9 cellular contexts compared by ENCODE assay signal in the genomic region with DNA sequence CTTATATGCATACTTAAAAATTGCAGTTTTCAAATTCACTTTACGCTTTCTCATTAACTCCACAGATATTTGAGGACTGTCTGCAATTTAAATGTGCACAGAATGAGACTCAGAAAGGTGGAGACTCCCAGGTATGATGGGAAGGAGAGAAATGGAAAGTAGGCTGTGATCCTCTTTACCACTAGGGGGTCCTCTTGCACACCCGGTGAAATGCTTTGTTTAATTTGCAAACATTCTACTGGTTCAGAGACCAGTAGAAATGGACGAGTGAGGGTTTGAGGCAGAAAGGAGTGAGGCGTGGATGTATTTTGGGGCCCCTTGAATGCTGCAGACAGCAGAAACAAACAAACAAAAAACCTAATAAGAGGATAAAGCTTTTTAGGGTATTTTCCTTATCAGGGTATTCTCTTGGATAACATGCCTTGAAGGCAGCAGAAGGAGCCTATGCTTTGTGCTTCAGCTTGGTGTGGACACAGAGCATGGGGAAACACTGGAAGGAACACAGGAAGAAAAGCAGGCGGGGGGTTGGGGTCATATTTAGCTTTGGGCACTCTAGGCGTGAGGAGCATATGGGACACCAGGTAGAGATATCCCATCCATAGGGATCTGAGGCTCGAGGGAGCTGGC.
DNase-seq lines count a peak whose midpoint lies in the region; ATAC-seq, FAIRE-seq and TF ChIP-seq lines count a peak whose summit lies in the region.
"Had no signal": no experiment of that assay in that cellular context is flagged by ENCODE, and none has a peak within 500 bp of the region (broad histone marks: within the 10 kb centered on the region; RNA-seq: fewer than 3 reads in every experiment).

No MANE protein-coding gene starts in this region.

- H3K27me3 ChIP-seq in bronchial epithelial cell (ENCODE audit: control insufficient read depth, insufficient read depth, low read length) (no peaks in the 10 kb centered on the region), sigmoid colon (no peaks in the 10 kb centered on the region)

- TF ChIP-seq POLR2A in sigmoid colon (IDR thresholded peaks at IDR 0.05) = no peak

- H3K36me3 ChIP-seq in bronchial epithelial cell (ENCODE audit: control insufficient read depth, insufficient read depth, low read length) (no peaks in the 10 kb centered on the region), sigmoid colon (no peaks in the 10 kb centered on the region)

- no peak overlapping the region for H3K27ac ChIP-seq in sigmoid colon

- no peaks in the 10 kb centered on the region for H3K4me1 Mint-ChIP-seq in stimulated activated effector memory CD8-positive, alpha-beta T cell treated with anti-CD3 and anti-CD28 coated beads, Interleukin-12 subunit alpha, Interleukin-12 subunit beta, amount 100 ng/mL, for 72 hours

- peak; percentile 75 for DNase-seq in NCI-H2107 treated with DMSO at 0.1 percent for 48 hours (lab: John Stamatoyannopoulos, UW; ENCODE audit: unreplicated experiment)
- DNase-seq in NCI-H2107 (lab: John Stamatoyannopoulos, UW) = no peak
- DNase-seq in bronchial epithelial cell (ENCODE audit: low read depth) = peak; percentile 55
- no peak for DNase-seq in stimulated activated effector memory CD8-positive, alpha-beta T cell treated with anti-CD3 and anti-CD28 coated beads, Interleukin-12 subunit alpha, Interleukin-12 subunit beta, amount 100 ng/mL, for 72 hours (ENCODE audit: low spot score in 2 of 2)
- DNase-seq in sigmoid colon = no peak

- ATAC-seq in GM21381 (IDR thresholded peaks at IDR 0.05; ENCODE audit: unreplicated experiment) (peak; percentile 87), HG03025 (IDR thresholded peaks at IDR 0.05; ENCODE audit: low FRiP score, unreplicated experiment) (no peak)
- ATAC-seq in stimulated activated effector memory CD8-positive, alpha-beta T cell treated with anti-CD3 and anti-CD28 coated beads, Interleukin-12 subunit alpha, Interleukin-12 subunit beta, amount 100 ng/mL, for 72 hours = peak; percentile 31

- no peaks in the 10 kb centered on the region for H3K36me3 Mint-ChIP-seq in stimulated activated effector memory CD8-positive, alpha-beta T cell treated with anti-CD3 and anti-CD28 coated beads, Interleukin-12 subunit alpha, Interleukin-12 subunit beta, amount 100 ng/mL, for 72 hours

- intact Hi-C loops in sigmoid colon (cut with DNase I) = no loop called here

- no peaks in the 10 kb centered on the region for H3K4me1 ChIP-seq in sigmoid colon

- TF ChIP-seq EP300 in sigmoid colon (IDR thresholded peaks at IDR 0.05) = no peak

- no peak overlapping the region for H3K27ac Mint-ChIP-seq in stimulated activated effector memory CD8-positive, alpha-beta T cell treated with anti-CD3 and anti-CD28 coated beads, Interleukin-12 subunit alpha, Interleukin-12 subunit beta, amount 100 ng/mL, for 72 hours

- no peaks in the 10 kb centered on the region for H3K9me3 ChIP-seq in sigmoid colon

- no peak overlapping the region for H3K4me3 Mint-ChIP-seq in stimulated activated effector memory CD8-positive, alpha-beta T cell treated with anti-CD3 and anti-CD28 coated beads, Interleukin-12 subunit alpha, Interleukin-12 subunit beta, amount 100 ng/mL, for 72 hours

- 59% methylated on average over 7 of the region's 7 CpGs for WGBS in sigmoid colon, 2 donors

- no peaks in the 10 kb centered on the region for H3K9me3 Mint-ChIP-seq in stimulated activated effector memory CD8-positive, alpha-beta T cell treated with anti-CD3 and anti-CD28 coated beads, Interleukin-12 subunit alpha, Interleukin-12 subunit beta, amount 100 ng/mL, for 72 hours

- FAIRE-seq in bronchial epithelial cell (lab: Jason Lieb, UNC) = no peak
- FAIRE-seq: islet of Langerhans had no signal

- TF ChIP-seq CTCF in LNCAP (IDR thresholded peaks at IDR 0.05) (peak; percentile 53), bronchial epithelial cell (IDR thresholded peaks at IDR 0.05; ENCODE audit: insufficient read depth, low read length, severe bottlenecking) (peak; percentile 80), sigmoid colon (IDR thresholded peaks at IDR 0.05) (no peak)

- H3K4me3 ChIP-seq in bronchial epithelial cell (ENCODE audit: low read depth, low read length) = no peak overlapping the region
- H3K4me3 ChIP-seq in sigmoid colon = no peak overlapping the region

Comparison
In these comparisons a context has a peak if more than half of its experiments do, and no peak if none do; other contexts are left out.
1. DNase-seq: peak in NCI-H2107 treated with DMSO at 0.1 percent for 48 hours (single experiment) and bronchial epithelial cell (single experiment); none in NCI-H2107 (single experiment), stimulated activated effector memory CD8-positive, alpha-beta T cell treated with anti-CD3 and anti-CD28 coated beads, Interleukin-12 subunit alpha, Interleukin-12 subunit beta, amount 100 ng/mL, for 72 hours (0 of 2) and sigmoid colon (single experiment).
2. CTCF ChIP-seq: peak in LNCAP (single experiment) and bronchial epithelial cell (single experiment); none in sigmoid colon (0 of 4).